Comparison of ENCODE assay signal across 15 cellular contexts in the genomic region with DNA sequence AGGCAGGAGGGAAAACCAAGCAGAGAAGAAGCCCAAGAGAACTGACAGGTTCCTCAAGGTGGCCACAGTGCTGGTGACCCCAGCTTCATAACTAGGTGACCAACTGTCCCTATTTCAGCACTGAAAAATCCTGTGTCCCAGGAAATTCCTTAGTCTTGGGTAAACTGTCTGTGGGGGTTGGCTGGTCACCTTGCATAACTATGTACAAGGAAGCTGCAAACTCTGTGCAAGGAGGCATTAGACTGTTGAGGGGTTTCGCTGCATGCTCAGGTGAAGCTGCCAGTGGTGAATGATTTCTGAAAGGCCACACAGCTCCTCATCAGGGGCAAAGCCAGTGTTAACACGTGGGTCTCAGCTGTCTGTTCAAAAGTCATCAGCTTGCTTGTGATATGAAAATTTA. TPM values are rescaled to one million over a fixed set of nuclear protein-coding genes. Genes with fewer than 3 reads are reported as not detected.
DNase-seq lines count a peak whose midpoint lies in the region; ATAC-seq and TF ChIP-seq lines count a peak whose summit lies in the region.
"Had no signal": no experiment of that assay in that cellular context is flagged by ENCODE, and none has a peak within 500 bp of the region (broad histone marks: within the 10 kb centered on the region; RNA-seq: fewer than 3 reads in every experiment).

No MANE protein-coding gene starts in this region.

- no peak overlapping the region for H3T11ph ChIP-seq in H9 (ENCODE audit: low read length)

- H3K27me3 ChIP-seq in H9 (ENCODE audit: insufficient read depth, low read length) = no peaks in the 10 kb centered on the region
- no peaks in the 10 kb centered on the region for H3K27me3 ChIP-seq in iPS-20b (ENCODE audit: insufficient read depth, low read length)

- no peak overlapping the region for H3K27ac ChIP-seq in H9 (ENCODE audit: insufficient read length, low read depth, low read length)
- H3K27ac ChIP-seq in iPS-20b (ENCODE audit: low read length) = no peak overlapping the region
- H3K27ac ChIP-seq: A549, C4-2B had no signal

- no peak overlapping the region for H4K8ac ChIP-seq in H9 (replicated peaks; ENCODE audit: insufficient read length, low read depth, low read length)

- H4K20me1 ChIP-seq in H9 (ENCODE audit: control insufficient read depth, insufficient read depth, insufficient read length) = no peaks in the 10 kb centered on the region

- peak overlapping the region; percentile 26 to 55 (median 45); a peak in 1 of 7 replicates for H3K27ac Mint-ChIP-seq in H9
- H3K27ac Mint-ChIP-seq: CD4-positive, alpha-beta memory T cell; IgD-negative memory B cell had no signal

- H3K4me2 ChIP-seq in H9 (ENCODE audit: insufficient read depth, insufficient read length, low read length) = no peak overlapping the region
- H3K4me2 ChIP-seq: A549 had no signal

- H4K5ac ChIP-seq in H9 (ENCODE audit: insufficient read length, low read depth, low read length) = no peak overlapping the region

- peaks cover 0 to 5% (median 5%) of the 10 kb centered on the region in 3 experiments; a peak in 3 of 7 replicates for H3K36me3 Mint-ChIP-seq in H9 (ENCODE audit: insufficient read depth in 1 of 3, low read depth in 3 of 3)
- H3K36me3 Mint-ChIP-seq: CD4-positive, alpha-beta memory T cell; IgD-negative memory B cell had no signal

- H3K9me3 Mint-ChIP-seq in H9 = peaks cover 3 to 6% of the 10 kb centered on the region in 2 experiments; a peak in 3 of 5 replicates

- no peak for TF ChIP-seq CTCF in H9 (conservative IDR thresholded peaks at IDR 0.05)

- H3K4me1 ChIP-seq in H9 (ENCODE audit: insufficient read depth, low read length) = peaks cover 17% of the 10 kb centered on the region; the same call in 1 of the 2 replicates
- H3K4me1 ChIP-seq in iPS-20b (ENCODE audit: insufficient read depth, low read length) = peaks cover 42% of the 10 kb centered on the region
- H3K4me1 ChIP-seq: BE2C had no signal

- peak overlapping the region; percentile 20; the same call in 1 of the 2 replicates for H3K4me3 ChIP-seq in iPS-20b (ENCODE audit: low read length)
- H3K4me3 ChIP-seq: A549 had no signal

- H3K9ac ChIP-seq in H9 (ENCODE audit: extremely low read depth, insufficient read length, low read length) = no peak overlapping the region
- H3K9ac ChIP-seq in iPS-20b (ENCODE audit: low read depth, low read length) = no peak overlapping the region

- H3K36me3 ChIP-seq in iPS-20b (ENCODE audit: insufficient read depth, low read depth, low read length) = no peaks in the 10 kb centered on the region
- H3K36me3 ChIP-seq: BE2C had no signal

- no CpG with 5 or more reads among the region's 2 CpGs for WGBS in H9 (ENCODE audit: extremely low coverage, insufficient read length, low lambda C conversion rate)

- H2BK5ac ChIP-seq in H9 (ENCODE audit: insufficient read length, low read length) = no peak overlapping the region

- H2AFZ ChIP-seq in H9 (ENCODE audit: low read length) = no peak overlapping the region

- H2BK20ac ChIP-seq in H9 (ENCODE audit: low read depth, low read length, poor library complexity, severe bottlenecking) = no peak overlapping the region

- H2BK120ac ChIP-seq in H9 (ENCODE audit: low read depth, low read length, poor library complexity, severe bottlenecking) = no peak overlapping the region

- ATAC-seq in HG02588 (IDR thresholded peaks at IDR 0.05; ENCODE audit: unreplicated experiment) = no peak
- ATAC-seq in HG03571 (IDR thresholded peaks at IDR 0.05; ENCODE audit: unreplicated experiment) = no peak
- ATAC-seq: A549 had no signal

- no peak overlapping the region; the same call in 1 of the 2 replicates for H3K14ac ChIP-seq in H9 (ENCODE audit: insufficient read depth, low read length)

- no peaks in the 10 kb centered on the region for H3K27me3 Mint-ChIP-seq in H9 (ENCODE audit: low read depth)
- H3K27me3 Mint-ChIP-seq: CD4-positive, alpha-beta memory T cell had no signal

- no peak overlapping the region for H3K4ac ChIP-seq in H9 (ENCODE audit: low read depth, low read length)

- H3K79me2 ChIP-seq in H9 (ENCODE audit: insufficient read depth, low read length) = peaks cover 4% of the 10 kb centered on the region; the same call in 1 of the 2 replicates

- no peak overlapping the region for H3K4me3 Mint-ChIP-seq in H9
- H3K4me3 Mint-ChIP-seq: CD4-positive, alpha-beta memory T cell; IgD-negative memory B cell had no signal

- no peaks in the 10 kb centered on the region for H3K23me2 ChIP-seq in H9 (ENCODE audit: insufficient read length, low read depth, low read length, poor library complexity, severe bottlenecking)

- no peak overlapping the region for H3K18ac ChIP-seq in H9 (ENCODE audit: insufficient read length, low read depth, low read length)

- H2AK5ac ChIP-seq in H9 (ENCODE audit: insufficient read length, low read length) = no peak overlapping the region

- no peak overlapping the region for H3K23ac ChIP-seq in H9 (ENCODE audit: insufficient read length, low read depth, low read length)

- no peak overlapping the region for H2BK15ac ChIP-seq in H9 (ENCODE audit: low read depth, low read length)

- DNase-seq in H9 = no peak
- DNase-seq in renal cortical epithelial cell (ENCODE audit: low read depth) = peak; percentile 57
- DNase-seq in globus pallidus (ENCODE audit: low spot score) = no peak
- DNase-seq: BE2C; CD4-positive, alpha-beta memory T cell; COR-L47; DMS53; GF-D8; H7 had no signal

- H3K79me1 ChIP-seq in H9 (ENCODE audit: insufficient read depth, low read depth, low read length, poor library complexity, severe bottlenecking) = no peaks in the 10 kb centered on the region

- H3K9me3 ChIP-seq in H9 (ENCODE audit: control insufficient read depth, low read depth, low read length) (no peaks in the 10 kb centered on the region), iPS-20b (ENCODE audit: insufficient read depth, low read depth, low read length) (no peaks in the 10 kb centered on the region)
- H3K9me3 ChIP-seq: A549, BE2C had no signal

- no peak overlapping the region for H4K91ac ChIP-seq in H9 (ENCODE audit: insufficient read length, low read depth, low read length)

- no peak overlapping the region for H3K56ac ChIP-seq in H9 (ENCODE audit: insufficient read length, low read depth, low read length)

- H2BK12ac ChIP-seq in H9 (ENCODE audit: insufficient read length, low read depth, low read length) = no peak overlapping the region

- peaks cover 43 to 45% of the 10 kb centered on the region in 2 experiments for H3K4me1 Mint-ChIP-seq in H9
- H3K4me1 Mint-ChIP-seq: IgD-negative memory B cell had no signal

RNA-seq across cellular contexts. Expression of a gene that starts 36.9 kb away (rescaled TPM):
- 6.3 and 7.5 TPM in 2 replicates for total RNA-seq in H9 (2021)
- total RNA-seq in renal cortical epithelial cell = 28.8 and 57.4 TPM in 2 replicates
